ENCODE assay signal across 7 cellular contexts in genomic region chr17:60008377-60008776, GRCh38. TPM values are rescaled to one million over a fixed set of nuclear protein-coding genes. Genes with fewer than 3 reads are reported as not detected.
DNase-seq lines count a peak whose midpoint lies in the region; ATAC-seq, FAIRE-seq and TF ChIP-seq lines count a peak whose summit lies in the region.
"Not testable (repeated sequence)": the region's sequence is repeated elsewhere in the genome, so short reads cannot be mapped to it uniquely, and the experiment has no call there.

No MANE protein-coding gene starts in this region.

- not testable (repeated sequence) for H2AFZ ChIP-seq in HepG2 (ENCODE audit: low read length)

- H3K79me2 ChIP-seq in HepG2 (ENCODE audit: insufficient read depth, low read length), result not testable (repeated sequence)

- not testable (repeated sequence) for H3K9me3 ChIP-seq in Panc1 (ENCODE audit: control insufficient read depth, insufficient read depth, low read depth, low read length); HepG2 (ENCODE audit: low read length); pancreas

- POLR2A ChIA-PET in Panc1 (lab: Charles Lee); WTC11 (lab: Charles Lee); HepG2 (lab: Yijun Ruan, JAX): not testable (repeated sequence)

- H3K36me3 Mint-ChIP-seq in Calu3 (ENCODE audit: insufficient read depth, unreplicated experiment); WTC11: not testable (repeated sequence)

- H3K4me1 Mint-ChIP-seq in Calu3 (ENCODE audit: low read depth, unreplicated experiment); WTC11: not testable (repeated sequence)

- CTCF ChIA-PET in Calu3 (lab: Charles Lee); Panc1 (lab: Charles Lee); WTC11 (lab: Charles Lee); HepG2 (lab: Yijun Ruan, JAX; ENCODE audit: low intra/inter-chr PET ratio, low total read pairs): not testable (repeated sequence)

- BruUV-seq in Calu3 (replicated peaks; lab: Mats Ljungman, UMichigan); Panc1 (replicated peaks; lab: Mats Ljungman, UMichigan); HepG2 (replicated peaks; lab: Mats Ljungman, UMichigan): not testable (repeated sequence)

- peak; percentile 20 for DNase-seq in Calu3
- DNase-seq in HTR-8/SVneo (ENCODE audit: insufficient read length, low spot score); Panc1 (ENCODE audit: low read depth, low spot score); WTC11 (ENCODE audit: low spot score); HepG2 (ENCODE audit: low spot score); urothelium cell line (ENCODE audit: low spot score): not testable (repeated sequence)
- peak in 1 of 6 donors; percentile 18 for DNase-seq in pancreas

- peaks cover 15% of the 10 kb centered on the region for H3K27me3 Mint-ChIP-seq in Calu3 (ENCODE audit: unreplicated experiment)
- H3K27me3 Mint-ChIP-seq in WTC11 (ENCODE audit: low read depth), result not testable (repeated sequence)

- H3K27me3 ChIP-seq in Panc1 (ENCODE audit: control insufficient read depth, insufficient read depth, low read length); pancreas: not testable (repeated sequence)
- peaks cover 3 to 12% of the 10 kb centered on the region in 2 experiments for H3K27me3 ChIP-seq in HepG2 (ENCODE audit: control insufficient read depth in 1 of 2, insufficient read depth in 2 of 2, low read length in 2 of 2)

- not testable (repeated sequence) for H4K20me1 ChIP-seq in HepG2 (ENCODE audit: insufficient read depth, low read length)

- ATAC-seq in Panc1, result peak; percentile 80
- ATAC-seq in WTC11, result peak; percentile 39; the same call in 1 of the 2 replicates
- peak; percentile 100 for ATAC-seq in HepG2
- ATAC-seq in pancreas, result peak; percentile 38 to 72 (median 60)

- not testable (repeated sequence) for TF ChIP-seq POLR2A in HepG2 (IDR thresholded peaks at IDR 0.05; ENCODE audit: insufficient read depth in 1 of 2, low read depth in 2 of 2, low read length in 2 of 2)

- not testable (repeated sequence) for H3K4me3 Mint-ChIP-seq in Calu3 (ENCODE audit: low read depth, unreplicated experiment); WTC11

- H3K9ac ChIP-seq in HepG2 (ENCODE audit: insufficient read depth, low read depth, low read length), result not testable (repeated sequence)

- in situ Hi-C loops in Panc1 (cut with HindIII; ENCODE audit: low pct_unique_long_range_greater_than_20kb, low sequenced_read_pairs); HepG2 (cut with HindIII; ENCODE audit: extremely low pct_ligation_motif_present, low pct_unique_long_range_greater_than_20kb): not testable (repeated sequence)

- H3K36me3 ChIP-seq in Panc1 (ENCODE audit: control insufficient read depth, insufficient read depth, low read length); HepG2 (replicated peaks in 1 of 2; ENCODE audit: control insufficient read depth in 1 of 2, insufficient read depth in 2 of 2, low read length in 2 of 2); pancreas: not testable (repeated sequence)

- TF ChIP-seq RAD21 in HepG2 (CRISPR knock-in tag; IDR thresholded peaks at IDR 0.05), result not testable (repeated sequence)

- WGBS in HepG2 (ENCODE audit: low lambda C conversion rate), result no CpG with 5 or more reads among the region's 16 CpGs
- 0 to 18% methylated on average over 4 to 7 of the region's 16 CpGs for WGBS in pancreas, 2 donors

- H3K4me2 ChIP-seq in HepG2 (ENCODE audit: low read depth, low read length), result not testable (repeated sequence)

- H3K9me3 Mint-ChIP-seq in Calu3 (ENCODE audit: low read depth, unreplicated experiment); WTC11: not testable (repeated sequence)

- not testable (repeated sequence) for H3K4me1 ChIP-seq in Panc1 (ENCODE audit: control insufficient read depth, insufficient read depth, low read length); pancreas
- peaks cover 11% of the 10 kb centered on the region for H3K4me1 ChIP-seq in HepG2 (ENCODE audit: insufficient read depth, low read length)

- not testable (repeated sequence) for TF ChIP-seq CTCF in Calu3 (IDR thresholded peaks at IDR 0.05; ENCODE audit: unreplicated experiment); Panc1 (IDR thresholded peaks at IDR 0.05); WTC11 (IDR thresholded peaks at IDR 0.05); HepG2 (CRISPR knock-in tag; IDR thresholded peaks at IDR 0.05); pancreas (IDR thresholded peaks at IDR 0.05)

- H3K4me3 ChIP-seq in Panc1 (ENCODE audit: low read depth in 2 of 2, low read length in 2 of 2); pancreas: not testable (repeated sequence)
- peak overlapping the region in 1 of 3 experiments; percentile 23; a peak in 1 of 6 replicates for H3K4me3 ChIP-seq in HepG2 (replicated peaks in 1 of 3; ENCODE audit: insufficient read depth in 1 of 3, low read depth in 2 of 3, low read length in 3 of 3)

- not testable (repeated sequence) for H3K27ac ChIP-seq in Panc1 (ENCODE audit: low read length); HepG2 (ENCODE audit: extremely low read length, insufficient read depth, low read length); pancreas

- TF ChIP-seq EP300 in HepG2 (IDR thresholded peaks at IDR 0.05; ENCODE audit: low read depth in 2 of 2, low read length in 2 of 2); HepG2 (CRISPR knock-in tag; IDR thresholded peaks at IDR 0.05; ENCODE audit: borderline replicate concordance): not testable (repeated sequence)

- not testable (repeated sequence) for H3K27ac Mint-ChIP-seq in Calu3 (ENCODE audit: unreplicated experiment); WTC11

- intact Hi-C loops in Calu3 (cut with micrococcal nuclease; ENCODE audit: unreplicated experiment); Panc1 (cut with micrococcal nuclease; ENCODE audit: unreplicated experiment); HepG2 (cut with micrococcal nuclease; ENCODE audit: unreplicated experiment); pancreas (cut with DNase I): not testable (repeated sequence)

- FAIRE-seq in HTR-8/SVneo (lab: Jason Lieb, UNC) (peak; percentile 54), HepG2 (lab: Jason Lieb, UNC) (peak; percentile 51), urothelium cell line (lab: Jason Lieb, UNC) (peak; percentile 61)
- not testable (repeated sequence) for FAIRE-seq in pancreas (lab: Jason Lieb, UNC)

TF ChIP-seq in HepG2, 621 proteins besides CTCF, POLR2A, EP300 and RAD21:
- peak; percentile 62; the same call in 1 of the 2 replicates for TF ChIP-seq ZNF768 (CRISPR knock-in tag; IDR thresholded peaks at IDR 0.05)
- 0 out of 2 replicates have a peak, but pooled peaks have one; percentile 18 for TF ChIP-seq HNRNPL (IDR thresholded peaks at IDR 0.05; ENCODE audit: low read depth, low read length)

RNA-seq across cellular contexts. Expression of gene RNFT1, which starts 43.8 kb away (rescaled TPM):
- 12.8 and 15.0 TPM in 2 replicates for total RNA-seq in Calu3 (2022)
- 11.7 TPM for total RNA-seq in Panc1 (2021; ENCODE audit: unreplicated experiment)
- 6.4 TPM for polyA plus RNA-seq in Panc1 (2012; ENCODE audit: insufficient read length)
- total RNA-seq in WTC11 (2021), result 4.0 to 4.9 TPM (median 4.8 TPM) in 3 replicates
- 15.9 and 22.1 TPM in 2 replicates for total RNA-seq in HepG2 (2016; rRNA removed; fragmentation: Illumina TruSeq; extraction: Trizol)
- total RNA-seq in HepG2 (2016; cell fraction: cytosol; rRNA removed; fragmentation: Illumina TruSeq; extraction: Trizol; ENCODE audit: low read depth), result 5.4 and 5.8 TPM in 2 replicates
- total RNA-seq in HepG2 (2016; cell fraction: insoluble cytoplasmic fraction; rRNA removed; fragmentation: Illumina TruSeq; extraction: Trizol), result 16.6 and 21.6 TPM in 2 replicates
- total RNA-seq in HepG2 (2016; cell fraction: membrane; rRNA removed; fragmentation: Illumina TruSeq; extraction: Trizol), result 12.7 and 14.7 TPM in 2 replicates
- 27.1 and 29.0 TPM in 2 replicates for total RNA-seq in HepG2 (2016; cell fraction: nucleus; rRNA removed; fragmentation: Illumina TruSeq; extraction: Trizol)
- polyA plus RNA-seq in HepG2 (2011; rRNA removed), result 19.1 and 21.8 TPM in 2 replicates
- 9.7 and 12.4 TPM in 2 replicates for polyA plus RNA-seq in HepG2 (2011; cell fraction: cytosol; rRNA removed)
- polyA plus RNA-seq in HepG2 (2011; cell fraction: nucleus; rRNA removed), result 31.7 and 38.1 TPM in 2 replicates
- polyA plus RNA-seq in HepG2 (2012), result 9.9 and 14.8 TPM in 2 replicates
- 3.7 and 7.0 TPM in 2 replicates for polyA plus RNA-seq in HepG2 (2016; cell fraction: cytosol; fragmentation: Illumina TruSeq; extraction: Trizol; ENCODE audit: low read depth)
- polyA plus RNA-seq in HepG2 (2016; cell fraction: insoluble cytoplasmic fraction; fragmentation: Illumina TruSeq; extraction: Trizol; ENCODE audit: low read depth), result 16.9 and 17.8 TPM in 2 replicates
- polyA plus RNA-seq in HepG2 (2016; cell fraction: membrane; fragmentation: Illumina TruSeq; extraction: Trizol; ENCODE audit: low read depth), result 7.9 and 12.0 TPM in 2 replicates
- polyA plus RNA-seq in HepG2 (2016; cell fraction: nucleus; fragmentation: Illumina TruSeq; extraction: Trizol; ENCODE audit: insufficient read depth, low read depth), result 40.6 and 47.4 TPM in 2 replicates
- polyA minus RNA-seq in HepG2 (2011; rRNA and poly(A)+ RNA removed; ENCODE audit: low replicate concordance), result 10.9 and 14.0 TPM in 2 replicates
- 9.2 and 10.3 TPM in 2 replicates for polyA minus RNA-seq in HepG2 (2011; cell fraction: cytosol; rRNA and poly(A)+ RNA removed)
- polyA minus RNA-seq in HepG2 (2011; cell fraction: nucleus; rRNA and poly(A)+ RNA removed), result 15.6 and 22.4 TPM in 2 replicates
- 10 to 100 TPM in 4 of 6 donors, 1 to 10 TPM in 2; 9.2 to 17.9 (median 11.4) TPM for total RNA-seq in pancreas
- 10 to 100 TPM; 11.3 to 20.0 TPM for polyA plus RNA-seq in pancreas

Comparison
In these comparisons a context has a peak if more than half of its experiments do, and no peak if none do; other contexts are left out.
1. ATAC-seq: peak in every context shown above with its lines; median percentile 100 in HepG2; 80 in Panc1; 60 in pancreas; 39 in WTC11.